2 cellular contexts compared by ENCODE assay signal in the genomic region with DNA sequence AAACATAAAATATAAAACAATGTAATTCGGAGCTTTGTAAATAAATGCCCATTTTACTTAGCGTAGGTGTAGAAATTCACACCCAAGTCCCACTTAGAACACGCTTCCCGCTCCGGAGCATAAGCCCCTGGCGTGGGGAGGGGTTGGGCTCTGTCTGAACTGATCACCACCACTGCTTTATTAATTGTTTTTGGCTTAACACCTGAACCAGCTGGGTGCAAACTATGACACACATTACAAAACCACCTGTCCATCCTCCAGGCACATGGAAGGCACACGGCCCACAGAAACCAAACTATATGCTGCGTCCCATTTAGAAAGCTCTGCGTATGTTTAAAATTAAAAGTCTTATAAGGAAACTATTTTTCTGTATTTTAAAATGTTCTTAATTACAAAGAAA.
TF ChIP-seq lines count a peak whose summit lies in the region.

No MANE protein-coding gene starts in this region.

TF ChIP-seq in SK-N-SH, 30 proteins besides CTCF, POLR2A, EP300 and RAD21:
- TF ChIP-seq, protein P1, sequence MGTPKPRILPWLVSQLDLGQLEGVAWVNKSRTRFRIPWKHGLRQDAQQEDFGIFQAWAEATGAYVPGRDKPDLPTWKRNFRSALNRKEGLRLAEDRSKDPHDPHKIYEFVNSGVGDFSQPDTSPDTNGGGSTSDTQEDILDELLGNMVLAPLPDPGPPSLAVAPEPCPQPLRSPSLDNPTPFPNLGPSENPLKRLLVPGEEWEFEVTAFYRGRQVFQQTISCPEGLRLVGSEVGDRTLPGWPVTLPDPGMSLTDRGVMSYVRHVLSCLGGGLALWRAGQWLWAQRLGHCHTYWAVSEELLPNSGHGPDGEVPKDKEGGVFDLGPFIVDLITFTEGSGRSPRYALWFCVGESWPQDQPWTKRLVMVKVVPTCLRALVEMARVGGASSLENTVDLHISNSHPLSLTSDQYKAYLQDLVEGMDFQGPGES (IDR thresholded peaks at IDR 0.05; ENCODE audit: low read depth, low read length) = no peak
- TF ChIP-seq GABPA (IDR thresholded peaks at IDR 0.05; ENCODE audit: low read depth) (no peak), SMC3 (IDR thresholded peaks at IDR 0.05; ENCODE audit: low read depth, low read length) (no peak)
- TF ChIP-seq, protein P2, sequence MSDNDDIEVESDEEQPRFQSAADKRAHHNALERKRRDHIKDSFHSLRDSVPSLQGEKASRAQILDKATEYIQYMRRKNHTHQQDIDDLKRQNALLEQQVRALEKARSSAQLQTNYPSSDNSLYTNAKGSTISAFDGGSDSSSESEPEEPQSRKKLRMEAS (IDR thresholded peaks at IDR 0.05; ENCODE audit: low read depth) = no peak
- TF ChIP-seq, protein P3, sequence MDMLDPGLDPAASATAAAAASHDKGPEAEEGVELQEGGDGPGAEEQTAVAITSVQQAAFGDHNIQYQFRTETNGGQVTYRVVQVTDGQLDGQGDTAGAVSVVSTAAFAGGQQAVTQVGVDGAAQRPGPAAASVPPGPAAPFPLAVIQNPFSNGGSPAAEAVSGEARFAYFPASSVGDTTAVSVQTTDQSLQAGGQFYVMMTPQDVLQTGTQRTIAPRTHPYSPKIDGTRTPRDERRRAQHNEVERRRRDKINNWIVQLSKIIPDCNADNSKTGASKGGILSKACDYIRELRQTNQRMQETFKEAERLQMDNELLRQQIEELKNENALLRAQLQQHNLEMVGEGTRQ (IDR thresholded peaks at IDR 0.05; ENCODE audit: borderline replicate concordance, low read depth, low read length) = no peak

TF ChIP-seq in SK-N-SH treated with all-trans-retinoic acid at 6 μM for 48 hours, 23 proteins besides CTCF, POLR2A, EP300 and RAD21:
- no peak for TF ChIP-seq ZFP30 (CRISPR knock-in tag; IDR thresholded peaks at IDR 0.05)
- TF ChIP-seq ESRRG (CRISPR knock-in tag; IDR thresholded peaks at IDR 0.05) = no peak
- no peak for TF ChIP-seq CSDC2 (CRISPR knock-in tag; IDR thresholded peaks at IDR 0.05)
- no peak for TF ChIP-seq GLIS3 (CRISPR knock-in tag; IDR thresholded peaks at IDR 0.05)
- TF ChIP-seq ZNF70 (CRISPR knock-in tag; IDR thresholded peaks at IDR 0.05) = no peak
- TF ChIP-seq ISL1 (CRISPR knock-in tag; IDR thresholded peaks at IDR 0.05) = no peak
- TF ChIP-seq PPARA (CRISPR knock-in tag; IDR thresholded peaks at IDR 0.05; ENCODE audit: borderline replicate concordance) = no peak
- TF ChIP-seq BACH2 (CRISPR knock-in tag; IDR thresholded peaks at IDR 0.05; ENCODE audit: borderline replicate concordance) = no peak
- TF ChIP-seq ARNTL (CRISPR knock-in tag; IDR thresholded peaks at IDR 0.05; ENCODE audit: borderline replicate concordance, low read depth) = no peak
- TF ChIP-seq, protein P4, sequence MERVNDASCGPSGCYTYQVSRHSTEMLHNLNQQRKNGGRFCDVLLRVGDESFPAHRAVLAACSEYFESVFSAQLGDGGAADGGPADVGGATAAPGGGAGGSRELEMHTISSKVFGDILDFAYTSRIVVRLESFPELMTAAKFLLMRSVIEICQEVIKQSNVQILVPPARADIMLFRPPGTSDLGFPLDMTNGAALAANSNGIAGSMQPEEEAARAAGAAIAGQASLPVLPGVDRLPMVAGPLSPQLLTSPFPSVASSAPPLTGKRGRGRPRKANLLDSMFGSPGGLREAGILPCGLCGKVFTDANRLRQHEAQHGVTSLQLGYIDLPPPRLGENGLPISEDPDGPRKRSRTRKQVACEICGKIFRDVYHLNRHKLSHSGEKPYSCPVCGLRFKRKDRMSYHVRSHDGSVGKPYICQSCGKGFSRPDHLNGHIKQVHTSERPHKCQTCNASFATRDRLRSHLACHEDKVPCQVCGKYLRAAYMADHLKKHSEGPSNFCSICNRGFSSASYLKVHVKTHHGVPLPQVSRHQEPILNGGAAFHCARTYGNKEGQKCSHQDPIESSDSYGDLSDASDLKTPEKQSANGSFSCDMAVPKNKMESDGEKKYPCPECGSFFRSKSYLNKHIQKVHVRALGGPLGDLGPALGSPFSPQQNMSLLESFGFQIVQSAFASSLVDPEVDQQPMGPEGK (CRISPR knock-in tag; IDR thresholded peaks at IDR 0.05; ENCODE audit: borderline replicate concordance) = no peak
- TF ChIP-seq, protein P5, sequence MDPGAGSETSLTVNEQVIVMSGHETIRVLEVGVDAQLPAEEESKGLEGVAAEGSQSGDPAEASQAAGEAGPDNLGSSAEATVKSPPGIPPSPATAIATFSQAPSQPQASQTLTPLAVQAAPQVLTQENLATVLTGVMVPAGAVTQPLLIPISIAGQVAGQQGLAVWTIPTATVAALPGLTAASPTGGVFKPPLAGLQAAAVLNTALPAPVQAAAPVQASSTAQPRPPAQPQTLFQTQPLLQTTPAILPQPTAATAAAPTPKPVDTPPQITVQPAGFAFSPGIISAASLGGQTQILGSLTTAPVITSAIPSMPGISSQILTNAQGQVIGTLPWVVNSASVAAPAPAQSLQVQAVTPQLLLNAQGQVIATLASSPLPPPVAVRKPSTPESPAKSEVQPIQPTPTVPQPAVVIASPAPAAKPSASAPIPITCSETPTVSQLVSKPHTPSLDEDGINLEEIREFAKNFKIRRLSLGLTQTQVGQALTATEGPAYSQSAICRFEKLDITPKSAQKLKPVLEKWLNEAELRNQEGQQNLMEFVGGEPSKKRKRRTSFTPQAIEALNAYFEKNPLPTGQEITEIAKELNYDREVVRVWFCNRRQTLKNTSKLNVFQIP (CRISPR knock-in tag; IDR thresholded peaks at IDR 0.05; ENCODE audit: borderline replicate concordance, low read depth) = no peak
- TF ChIP-seq RARB (CRISPR knock-in tag; IDR thresholded peaks at IDR 0.05) = no peak
- TF ChIP-seq, protein P6, sequence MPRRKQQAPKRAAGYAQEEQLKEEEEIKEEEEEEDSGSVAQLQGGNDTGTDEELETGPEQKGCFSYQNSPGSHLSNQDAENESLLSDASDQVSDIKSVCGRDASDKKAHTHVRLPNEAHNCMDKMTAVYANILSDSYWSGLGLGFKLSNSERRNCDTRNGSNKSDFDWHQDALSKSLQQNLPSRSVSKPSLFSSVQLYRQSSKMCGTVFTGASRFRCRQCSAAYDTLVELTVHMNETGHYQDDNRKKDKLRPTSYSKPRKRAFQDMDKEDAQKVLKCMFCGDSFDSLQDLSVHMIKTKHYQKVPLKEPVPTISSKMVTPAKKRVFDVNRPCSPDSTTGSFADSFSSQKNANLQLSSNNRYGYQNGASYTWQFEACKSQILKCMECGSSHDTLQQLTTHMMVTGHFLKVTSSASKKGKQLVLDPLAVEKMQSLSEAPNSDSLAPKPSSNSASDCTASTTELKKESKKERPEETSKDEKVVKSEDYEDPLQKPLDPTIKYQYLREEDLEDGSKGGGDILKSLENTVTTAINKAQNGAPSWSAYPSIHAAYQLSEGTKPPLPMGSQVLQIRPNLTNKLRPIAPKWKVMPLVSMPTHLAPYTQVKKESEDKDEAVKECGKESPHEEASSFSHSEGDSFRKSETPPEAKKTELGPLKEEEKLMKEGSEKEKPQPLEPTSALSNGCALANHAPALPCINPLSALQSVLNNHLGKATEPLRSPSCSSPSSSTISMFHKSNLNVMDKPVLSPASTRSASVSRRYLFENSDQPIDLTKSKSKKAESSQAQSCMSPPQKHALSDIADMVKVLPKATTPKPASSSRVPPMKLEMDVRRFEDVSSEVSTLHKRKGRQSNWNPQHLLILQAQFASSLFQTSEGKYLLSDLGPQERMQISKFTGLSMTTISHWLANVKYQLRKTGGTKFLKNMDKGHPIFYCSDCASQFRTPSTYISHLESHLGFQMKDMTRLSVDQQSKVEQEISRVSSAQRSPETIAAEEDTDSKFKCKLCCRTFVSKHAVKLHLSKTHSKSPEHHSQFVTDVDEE (CRISPR knock-in tag; IDR thresholded peaks at IDR 0.05) = no peak
- TF ChIP-seq SNAI2 (CRISPR knock-in tag; IDR thresholded peaks at IDR 0.05) = no peak
- no peak for TF ChIP-seq ZNF8 (CRISPR knock-in tag; IDR thresholded peaks at IDR 0.05)
- no peak for TF ChIP-seq OSR1 (CRISPR knock-in tag; IDR thresholded peaks at IDR 0.05)
